Comparison of ENCODE assay signal across 22 cellular contexts in genomic region chr18:11283531-11284071, GRCh38.
DNase-seq lines count a peak whose midpoint lies in the region; ATAC-seq and TF ChIP-seq lines count a peak whose summit lies in the region.
"Had no signal": no experiment of that assay in that cellular context is flagged by ENCODE, and none has a peak within 500 bp of the region (broad histone marks: within the 10 kb centered on the region; RNA-seq: fewer than 3 reads in every experiment).

No MANE protein-coding gene starts in this region.

- no peaks in the 10 kb centered on the region for H3K9me3 Mint-ChIP-seq in activated T-helper 1 cell treated with anti-CD3 and anti-CD28 coated beads, Interleukin-12 subunit alpha, Interleukin-12 subunit beta, Interleukin-2, Interleukin-4 antibody, amounts not matched to agents 30 ng/mL and 10 ng/mL and 1 ng/mL, durations not matched to agents 14 hours and 24 hours and 36 hours

- H3K4me3 Mint-ChIP-seq in activated T-helper 1 cell treated with anti-CD3 and anti-CD28 coated beads, Interleukin-12 subunit alpha, Interleukin-12 subunit beta, Interleukin-2, Interleukin-4 antibody, amounts not matched to agents 30 ng/mL and 10 ng/mL and 1 ng/mL, durations not matched to agents 14 hours and 24 hours and 36 hours, result no peak overlapping the region
- H3K4me3 Mint-ChIP-seq: CD4-positive, CD25-positive, alpha-beta regulatory T cell had no signal

- WGBS in right lobe of liver (ENCODE audit: insufficient coverage, low coverage, low lambda C conversion rate, missing lambda C conversion rate), result 20% methylated on average over 9 of the region's 9 CpGs

- no peaks in the 10 kb centered on the region for H3K79me2 ChIP-seq in fibroblast of lung (ENCODE audit: control insufficient read depth, insufficient read depth, low read length)

- ATAC-seq in right lobe of liver, result peak; percentile 93 to 97 (median 94)
- peak; percentile 45 for ATAC-seq in upper lobe of right lung
- ATAC-seq in GM19324 (IDR thresholded peaks at IDR 0.05; ENCODE audit: low FRiP score, unreplicated experiment), result no peak

- H3K36me3 ChIP-seq in fibroblast of lung (ENCODE audit: control insufficient read depth, insufficient read depth, low read length) (no peaks in the 10 kb centered on the region), right lobe of liver (no peaks in the 10 kb centered on the region), upper lobe of right lung (no peaks in the 10 kb centered on the region)
- H3K36me3 ChIP-seq: BLaER1, SJSA1 had no signal

- no peak for TF ChIP-seq CTCF in fibroblast of lung (conservative IDR thresholded peaks at IDR 0.05 in 1 of 2, IDR thresholded peaks at IDR 0.05 in 1 of 2; ENCODE audit: low read depth in 1 of 2, low read length in 2 of 2)
- no peak for TF ChIP-seq CTCF in right lobe of liver (IDR thresholded peaks at IDR 0.05)
- TF ChIP-seq CTCF in upper lobe of right lung (IDR thresholded peaks at IDR 0.05), result no peak

- H3K27me3 ChIP-seq in fibroblast of lung (ENCODE audit: control insufficient read depth, insufficient read depth, low read length) (no peaks in the 10 kb centered on the region), right lobe of liver (no peaks in the 10 kb centered on the region), upper lobe of right lung (no peaks in the 10 kb centered on the region)
- H3K27me3 ChIP-seq: BLaER1, SJSA1 had no signal

- H2AFZ ChIP-seq in fibroblast of lung (ENCODE audit: low read length), result peak overlapping the region; percentile 13

- no peak overlapping the region for H3K9ac ChIP-seq in fibroblast of lung (ENCODE audit: insufficient read depth, low read length)
- H3K9ac ChIP-seq: BLaER1 had no signal

- H3K4me3 ChIP-seq in fibroblast of lung (replicated peaks in 1 of 4; ENCODE audit: control extremely low read depth in 1 of 4, insufficient read depth in 1 of 4, low read depth in 3 of 4, low read length in 4 of 4) (no peak overlapping the region), right lobe of liver (no peak overlapping the region), upper lobe of right lung (no peak overlapping the region)
- H3K4me3 ChIP-seq: BLaER1, SJSA1 had no signal

- H3K4me1 ChIP-seq in fibroblast of lung (ENCODE audit: control insufficient read depth, extremely low read depth, insufficient read depth, low read length), result no peaks in the 10 kb centered on the region
- peaks cover 0 to 19% (median 7%) of the 10 kb centered on the region in 4 donors for H3K4me1 ChIP-seq in right lobe of liver
- no peaks in the 10 kb centered on the region for H3K4me1 ChIP-seq in upper lobe of right lung
- H3K4me1 ChIP-seq: SJSA1 had no signal

- H3K9me3 ChIP-seq in fibroblast of lung (ENCODE audit: control insufficient read depth, insufficient read depth, low read depth, low read length) (no peaks in the 10 kb centered on the region), right lobe of liver (no peaks in the 10 kb centered on the region), upper lobe of right lung (no peaks in the 10 kb centered on the region)
- H3K9me3 ChIP-seq: SJSA1 had no signal

- H3K27ac Mint-ChIP-seq in activated T-helper 1 cell treated with anti-CD3 and anti-CD28 coated beads, Interleukin-12 subunit alpha, Interleukin-12 subunit beta, Interleukin-2, Interleukin-4 antibody, amounts not matched to agents 30 ng/mL and 10 ng/mL and 1 ng/mL, durations not matched to agents 14 hours and 24 hours and 36 hours, result no peak overlapping the region
- H3K27ac Mint-ChIP-seq: CD4-positive, CD25-positive, alpha-beta regulatory T cell had no signal

- H4K20me1 ChIP-seq in fibroblast of lung (ENCODE audit: control insufficient read depth, extremely low read depth, insufficient read depth, low read length), result no peaks in the 10 kb centered on the region
- H4K20me1 ChIP-seq: BLaER1 had no signal

- TF ChIP-seq POLR2A in right lobe of liver (IDR thresholded peaks at IDR 0.05), result peak; percentile 56

- peaks cover 1% of the 10 kb centered on the region for H3K27me3 Mint-ChIP-seq in activated T-helper 1 cell treated with anti-CD3 and anti-CD28 coated beads, Interleukin-12 subunit alpha, Interleukin-12 subunit beta, Interleukin-2, Interleukin-4 antibody, amounts not matched to agents 30 ng/mL and 10 ng/mL and 1 ng/mL, durations not matched to agents 14 hours and 24 hours and 36 hours (ENCODE audit: insufficient read depth)
- H3K27me3 Mint-ChIP-seq: CD4-positive, CD25-positive, alpha-beta regulatory T cell had no signal

- no peak overlapping the region for H3K4me2 ChIP-seq in fibroblast of lung (ENCODE audit: extremely low read depth, insufficient read depth, low read length)
- H3K4me2 ChIP-seq: BLaER1 had no signal

- no peak overlapping the region for H3K27ac ChIP-seq in fibroblast of lung (ENCODE audit: insufficient read depth, low read length)
- peak overlapping the region in 2 of 3 donors; percentile 65 to 76 for H3K27ac ChIP-seq in right lobe of liver
- no peak overlapping the region for H3K27ac ChIP-seq in upper lobe of right lung
- H3K27ac ChIP-seq: BLaER1, SJSA1 had no signal

- intact Hi-C loops in right lobe of liver (cut with DNase I), result no loop called here
- intact Hi-C loops in upper lobe of right lung (cut with DNase I), result no loop called here
- intact Hi-C loops in activated T-helper 1 cell treated with anti-CD3 and anti-CD28 coated beads, Interleukin-12 subunit alpha, Interleukin-12 subunit beta, Interleukin-2, Interleukin-4 antibody, amounts not matched to agents 30 ng/mL and 10 ng/mL and 1 ng/mL, durations not matched to agents 14 hours and 24 hours and 36 hours (cut with micrococcal nuclease), result no loop called here

- no peaks in the 10 kb centered on the region for H3K4me1 Mint-ChIP-seq in activated T-helper 1 cell treated with anti-CD3 and anti-CD28 coated beads, Interleukin-12 subunit alpha, Interleukin-12 subunit beta, Interleukin-2, Interleukin-4 antibody, amounts not matched to agents 30 ng/mL and 10 ng/mL and 1 ng/mL, durations not matched to agents 14 hours and 24 hours and 36 hours (ENCODE audit: low read depth)
- H3K4me1 Mint-ChIP-seq: CD4-positive, CD25-positive, alpha-beta regulatory T cell had no signal

- DNase-seq in HuH-7.5 (ENCODE audit: low spot score) (peak; percentile 63), fibroblast of lung (ENCODE audit: low read depth in 2 of 2) (peak in 1 of 2 donors; percentile 29), right lobe of liver (peak; percentile 56 to 92 (median 86)), upper lobe of right lung (no peak), NCI-H2196 treated with DMSO at 0.1 percent for 48 hours (lab: John Stamatoyannopoulos, UW; ENCODE audit: unreplicated experiment) (no peak)
- DNase-seq in activated T-helper 1 cell treated with anti-CD3 and anti-CD28 coated beads, Interleukin-12 subunit alpha, Interleukin-12 subunit beta, Interleukin-2, Interleukin-4 antibody, amounts not matched to agents 30 ng/mL and 10 ng/mL and 1 ng/mL, durations not matched to agents 14 hours and 24 hours and 36 hours (ENCODE audit: low spot score), result no peak
- DNase-seq: CD4-positive, CD25-positive, alpha-beta regulatory T cell; DMS153; DND-41; H7; NCI-H1048; NCI-H1417; NCI-H1694 treated with DMSO at 0.1 percent for 48 hours; NCI-H2081; NCI-H226; NCI-H510A; NCI-H69; Right ventricle myocardium superior; RPMI8226 had no signal

- H3K36me3 Mint-ChIP-seq in activated T-helper 1 cell treated with anti-CD3 and anti-CD28 coated beads, Interleukin-12 subunit alpha, Interleukin-12 subunit beta, Interleukin-2, Interleukin-4 antibody, amounts not matched to agents 30 ng/mL and 10 ng/mL and 1 ng/mL, durations not matched to agents 14 hours and 24 hours and 36 hours (ENCODE audit: low read depth), result no peaks in the 10 kb centered on the region
- H3K36me3 Mint-ChIP-seq: CD4-positive, CD25-positive, alpha-beta regulatory T cell had no signal

Comparison
In these comparisons a context has a peak if more than half of its experiments do, and no peak if none do; other contexts are left out.
1. DNase-seq: peak in HuH-7.5 (single experiment) and right lobe of liver (3 of 3); none in upper lobe of right lung (single experiment), activated T-helper 1 cell treated with anti-CD3 and anti-CD28 coated beads, Interleukin-12 subunit alpha, Interleukin-12 subunit beta, Interleukin-2, Interleukin-4 antibody, amounts not matched to agents 30 ng/mL and 10 ng/mL and 1 ng/mL, durations not matched to agents 14 hours and 24 hours and 36 hours (single experiment) and NCI-H2196 treated with DMSO at 0.1 percent for 48 hours (single experiment).
2. H3K27ac ChIP-seq: peak in right lobe of liver (2 of 3); none in fibroblast of lung (single experiment) and upper lobe of right lung (single experiment).